Comparison of ENCODE assay signal across 26 cellular contexts in genomic region chr12:117298191-117298590, GRCh38.
"Had no signal": no experiment of that assay in that cellular context is flagged by ENCODE, and none has a peak within 500 bp of the region (broad histone marks: within the 10 kb centered on the region; RNA-seq: fewer than 3 reads in every experiment).

No MANE protein-coding gene starts in this region.

- H3K4me2 ChIP-seq: neural progenitor cell had no signal

- H3K79me2 ChIP-seq: parathyroid adenoma had no signal

- DNase-seq: naive thymus-derived CD4-positive, alpha-beta T cell; natural killer cell; occipital lobe; ovary; right cardiac atrium; right lobe of liver; sigmoid colon; small intestine; stimulated activated CD4-positive, alpha-beta T cell treated with anti-CD3 and anti-CD28 coated beads, Interleukin-15, amount 100 ng/mL, for 24 hours; stimulated activated CD4-positive, alpha-beta T cell treated with anti-CD3 and anti-CD28 coated beads, Interleukin-2, amount 100 ng/mL, for 24 hours; stimulated activated CD4-positive, alpha-beta T cell treated with anti-CD3 and anti-CD28 coated beads, Interleukin-2, amount 100 ng/mL, for 48 hours; stimulated activated CD4-positive, alpha-beta T cell treated with anti-CD3 and anti-CD28 coated beads, Interleukin-4, amount 100 ng/mL, for 24 hours; stimulated activated naive B cell treated with anti-CD40 and anti-IgM and Interleukin-4, amounts not matched to agents 10 μg/mL and 1 μg/mL and 100 μg/mL, for 72 hours; stimulated activated naive CD8-positive, alpha-beta T cell treated with anti-CD3 and anti-CD28 coated beads, Interleukin-15, amount 100 ng/mL, for 72 hours; stimulated activated naive CD8-positive, alpha-beta T cell treated with anti-CD3 and anti-CD28 coated beads, Interleukin-15, Interleukin-2, amounts not matched to agents 100 U/mL and 50 U/mL, for 24 hours; testis; tibial artery; transverse colon had no signal

- H3K9ac ChIP-seq: neural progenitor cell, parathyroid adenoma had no signal

- H3K4me3 ChIP-seq: neural progenitor cell, ovary, prostate gland, right lobe of liver, sigmoid colon, suprapubic skin, testis, tibial artery, transverse colon, upper lobe of left lung, vagina had no signal

- H3K9me3 ChIP-seq: ovary, prostate gland, right lobe of liver, sigmoid colon, suprapubic skin, testis, tibial artery, transverse colon, upper lobe of left lung, vagina had no signal

- H3K4me3 Mint-ChIP-seq: naive thymus-derived CD4-positive, alpha-beta T cell; natural killer cell; nephron; neural progenitor cell; stimulated activated effector memory CD8-positive, alpha-beta T cell treated with anti-CD3 and anti-CD28 coated beads, Interleukin-12 subunit alpha, Interleukin-12 subunit beta, amount 100 ng/mL, for 72 hours; stimulated activated naive B cell treated with anti-CD40 and anti-IgM and Interleukin-4, amounts not matched to agents 10 μg/mL and 1 μg/mL and 100 μg/mL, for 72 hours; stimulated activated naive CD8-positive, alpha-beta T cell treated with anti-CD3 and anti-CD28 coated beads, Interleukin-15, amount 100 ng/mL, for 72 hours had no signal

- H3K4me1 Mint-ChIP-seq: natural killer cell; neural progenitor cell; stimulated activated effector memory CD8-positive, alpha-beta T cell treated with anti-CD3 and anti-CD28 coated beads, Interleukin-12 subunit alpha, Interleukin-12 subunit beta, amount 100 ng/mL, for 72 hours; stimulated activated naive B cell treated with anti-CD40 and anti-IgM and Interleukin-4, amounts not matched to agents 10 μg/mL and 1 μg/mL and 100 μg/mL, for 72 hours; stimulated activated naive CD8-positive, alpha-beta T cell treated with anti-CD3 and anti-CD28 coated beads, Interleukin-15, amount 100 ng/mL, for 72 hours had no signal

- H3K27ac ChIP-seq: neural progenitor cell, ovary, parathyroid adenoma, prostate gland, right lobe of liver, sigmoid colon, suprapubic skin, testis, tibial artery, transverse colon, upper lobe of left lung, vagina had no signal

- H3K27me3 ChIP-seq: neural progenitor cell, ovary, right lobe of liver, testis, tibial artery, upper lobe of left lung, vagina had no signal

- H3K36me3 ChIP-seq: neural progenitor cell, ovary, prostate gland, right lobe of liver, sigmoid colon, suprapubic skin, tibial artery, transverse colon, upper lobe of left lung, vagina had no signal

- H3K36me3 Mint-ChIP-seq: natural killer cell; neural progenitor cell; stimulated activated effector memory CD8-positive, alpha-beta T cell treated with anti-CD3 and anti-CD28 coated beads, Interleukin-12 subunit alpha, Interleukin-12 subunit beta, amount 100 ng/mL, for 72 hours; stimulated activated naive B cell treated with anti-CD40 and anti-IgM and Interleukin-4, amounts not matched to agents 10 μg/mL and 1 μg/mL and 100 μg/mL, for 72 hours had no signal

- H3K27ac Mint-ChIP-seq: natural killer cell; nephron; neural progenitor cell; stimulated activated effector memory CD8-positive, alpha-beta T cell treated with anti-CD3 and anti-CD28 coated beads, Interleukin-12 subunit alpha, Interleukin-12 subunit beta, amount 100 ng/mL, for 72 hours; stimulated activated naive B cell treated with anti-CD40 and anti-IgM and Interleukin-4, amounts not matched to agents 10 μg/mL and 1 μg/mL and 100 μg/mL, for 72 hours; stimulated activated naive CD8-positive, alpha-beta T cell treated with anti-CD3 and anti-CD28 coated beads, Interleukin-15, amount 100 ng/mL, for 72 hours had no signal

- H2AFZ ChIP-seq: neural progenitor cell, parathyroid adenoma had no signal

- H3K4me1 ChIP-seq: neural progenitor cell, parathyroid adenoma, prostate gland, right lobe of liver, sigmoid colon, testis, tibial artery, transverse colon, upper lobe of left lung had no signal
